13 cellular contexts compared by ENCODE assay signal in genomic region chr3:51819709-51820406, GRCh38. TPM values are rescaled to one million over a fixed set of nuclear protein-coding genes. Genes with fewer than 3 reads are reported as not detected.
DNase-seq lines count a peak whose midpoint lies in the region; ATAC-seq and TF ChIP-seq lines count a peak whose summit lies in the region.
"Had no signal": no experiment of that assay in that cellular context is flagged by ENCODE, and none has a peak within 500 bp of the region (broad histone marks: within the 10 kb centered on the region; RNA-seq: fewer than 3 reads in every experiment).

No MANE protein-coding gene starts in this region.

- DNase-seq in left ventricle myocardium inferior (no peak), Right ventricle myocardium superior (no peak), MG63 (peak; percentile 4), choroid plexus epithelial cell (ENCODE audit: low read depth) (no peak), testis (peak; percentile 25), GM19238 (ENCODE audit: insufficient read length, low spot score) (no peak), mesenteric fat pad (ENCODE audit: low spot score) (no peak)
- DNase-seq: activated effector memory CD4-positive, alpha-beta T cell treated with Interleukin-2 at 50 U/mL for 16 hours; CD4-positive, alpha-beta memory T cell; NCI-H1694 had no signal

- ATAC-seq in Right ventricle myocardium superior (ENCODE audit: poor library complexity) (no peak), HG03571 (IDR thresholded peaks at IDR 0.05; ENCODE audit: unreplicated experiment) (no peak)

- intact Hi-C loops in left ventricle myocardium inferior (cut with micrococcal nuclease) (no loop called here), Right ventricle myocardium superior (cut with DNase I) (no loop called here), testis (cut with DNase I; ENCODE audit: low total_unique reads) (no loop called here)

- H3K36me3 ChIP-seq in left ventricle myocardium inferior (no peaks in the 10 kb centered on the region), MG63 (no peaks in the 10 kb centered on the region), testis (ENCODE audit: low read depth, missing control alignments) (no peaks in the 10 kb centered on the region)

- no peaks in the 10 kb centered on the region for H3K4me1 ChIP-seq in left ventricle myocardium inferior
- H3K4me1 ChIP-seq in testis, result no peaks in the 10 kb centered on the region

- peaks cover 81% of the 10 kb centered on the region for H3K27me3 ChIP-seq in left ventricle myocardium inferior (ENCODE audit: low read depth)
- no peaks in the 10 kb centered on the region for H3K27me3 ChIP-seq in MG63
- H3K27me3 ChIP-seq in testis, result no peaks in the 10 kb centered on the region

- no peaks in the 10 kb centered on the region for H3K9me3 ChIP-seq in left ventricle myocardium inferior (replicated peaks)
- no peaks in the 10 kb centered on the region for H3K9me3 ChIP-seq in MG63
- no peaks in the 10 kb centered on the region for H3K9me3 ChIP-seq in testis

- no peak overlapping the region for H3K4me3 ChIP-seq in left ventricle myocardium inferior
- H3K4me3 ChIP-seq in MG63, result no peak overlapping the region
- H3K4me3 ChIP-seq in choroid plexus epithelial cell (ENCODE audit: low read depth, low read length), result no peak overlapping the region
- H3K4me3 ChIP-seq in testis, result no peak overlapping the region

- TF ChIP-seq POLR2A in testis (IDR thresholded peaks at IDR 0.05), result no peak

- TF ChIP-seq CTCF in left ventricle myocardium inferior (IDR thresholded peaks at IDR 0.05; ENCODE audit: borderline replicate concordance), result peak; percentile 15
- TF ChIP-seq CTCF in choroid plexus epithelial cell (conservative IDR thresholded peaks at IDR 0.05; ENCODE audit: low read depth, low read length), result peak; percentile 25
- TF ChIP-seq CTCF in testis (IDR thresholded peaks at IDR 0.05), result peak in 1 of 3 experiments; percentile 30

- WGBS in testis, 2 donors, result 60 to 68% methylated on average over 10 to 12 of the region's 12 CpGs

- H3K27ac ChIP-seq in left ventricle myocardium inferior (replicated peaks) (no peak overlapping the region), testis (no peak overlapping the region)

RNA-seq across cellular contexts. Expression of gene IQCF6, which starts 40.8 kb away (rescaled TPM):
- not detected for total RNA-seq in left ventricle myocardium inferior
- total RNA-seq in Right ventricle myocardium superior, result not detected
- not detected in 2 replicates for total RNA-seq in MG63 (2014; rRNA removed; shearing (Covaris generic); ENCODE audit: low replicate concordance)
- 10 to 100 TPM; 12.3 to 23.4 TPM for total RNA-seq in testis
- polyA plus RNA-seq in testis (ENCODE audit: insufficient read depth, low read depth, low replicate concordance), result 30.4 TPM
- not detected for total RNA-seq in mesenteric fat pad
- total RNA-seq: CD4-positive, alpha-beta memory T cell; fibroblast of lung; T-helper 1 cell treated with Interleukin-12 subunit alpha and Interleukin-12 subunit beta and Interleukin-4 antibody, amounts not matched to agents 30 ng/mL and 1 ng/mL, for 36 hours had no signal
- polyA plus RNA-seq: CD4-positive, alpha-beta memory T cell; fibroblast of lung had no signal

RNA-seq across cellular contexts. Expression of gene IQCF2, which starts 41.6 kb away (rescaled TPM):
- not detected for total RNA-seq in left ventricle myocardium inferior
- total RNA-seq in Right ventricle myocardium superior, result not detected
- total RNA-seq in MG63 (2014; rRNA removed; shearing (Covaris generic); ENCODE audit: low replicate concordance), result not detected in 2 replicates
- total RNA-seq in testis, result 10 to 100 TPM; 20.1 to 78.0 TPM
- 65.9 TPM for polyA plus RNA-seq in testis (ENCODE audit: insufficient read depth, low read depth, low replicate concordance)
- not detected for total RNA-seq in mesenteric fat pad
- total RNA-seq: CD4-positive, alpha-beta memory T cell; fibroblast of lung; T-helper 1 cell treated with Interleukin-12 subunit alpha and Interleukin-12 subunit beta and Interleukin-4 antibody, amounts not matched to agents 30 ng/mL and 1 ng/mL, for 36 hours had no signal
- polyA plus RNA-seq: CD4-positive, alpha-beta memory T cell; fibroblast of lung had no signal

RNA-seq across cellular contexts. Expression of gene IQCF5, which starts 55.5 kb away (rescaled TPM):
- total RNA-seq in left ventricle myocardium inferior, result not detected
- not detected for total RNA-seq in Right ventricle myocardium superior
- total RNA-seq in MG63 (2014; rRNA removed; shearing (Covaris generic); ENCODE audit: low replicate concordance), result not detected in 2 replicates
- 100 to 1,000 TPM in 1 of 2 donors, 10 to 100 TPM in 1; 34.3 to 114 TPM for total RNA-seq in testis
- 78.9 TPM for polyA plus RNA-seq in testis (ENCODE audit: insufficient read depth, low read depth, low replicate concordance)
- not detected for total RNA-seq in mesenteric fat pad
- total RNA-seq: CD4-positive, alpha-beta memory T cell; fibroblast of lung; T-helper 1 cell treated with Interleukin-12 subunit alpha and Interleukin-12 subunit beta and Interleukin-4 antibody, amounts not matched to agents 30 ng/mL and 1 ng/mL, for 36 hours had no signal
- polyA plus RNA-seq: CD4-positive, alpha-beta memory T cell; fibroblast of lung had no signal

Comparison
In these comparisons a context has a peak if more than half of its experiments do, and no peak if none do; other contexts are left out.
1. DNase-seq: peak in MG63 (single experiment) and testis (single experiment); none in left ventricle myocardium inferior (single experiment), Right ventricle myocardium superior (single experiment), choroid plexus epithelial cell (single experiment), GM19238 (single experiment) and mesenteric fat pad (single experiment).
2. RNA of gene IQCF6, which starts 40.8 kb away (total RNA-seq): 12.3 to 23.4 TPM in testis; not detected in left ventricle myocardium inferior (single experiment), not detected in Right ventricle myocardium superior (single experiment), not detected in MG63 and not detected in mesenteric fat pad (single experiment); every median in the first group is over 10 times any median in the second.
3. RNA of gene IQCF2, which starts 41.6 kb away (total RNA-seq): 20.1 to 78.0 TPM in testis; not detected in left ventricle myocardium inferior (single experiment), not detected in Right ventricle myocardium superior (single experiment), not detected in MG63 and not detected in mesenteric fat pad (single experiment); every median in the first group is over 10 times any median in the second.
4. RNA of gene IQCF5, which starts 55.5 kb away (total RNA-seq): 34.3 to 114 TPM in testis; not detected in left ventricle myocardium inferior (single experiment), not detected in Right ventricle myocardium superior (single experiment), not detected in MG63 and not detected in mesenteric fat pad (single experiment); every median in the first group is over 10 times any median in the second.